ENCODE assay signal across 9 cellular contexts in genomic region chr17:45022288-45022648, GRCh38. TPM values are rescaled to one million over a fixed set of nuclear protein-coding genes. Genes with fewer than 3 reads are reported as not detected.
A peak's percentile ranks its signal among the peaks of the same experiment; 100 is the strongest.
DNase-seq lines count a peak whose midpoint lies in the region; FAIRE-seq and TF ChIP-seq lines count a peak whose summit lies in the region.
"Had no signal": no experiment of that assay in that cellular context is flagged by ENCODE, and none has a peak within 500 bp of the region (broad histone marks: within the 10 kb centered on the region; RNA-seq: fewer than 3 reads in every experiment).

No MANE protein-coding gene starts in this region.

- H3K9me3 ChIP-seq in BLaER1 (no peaks in the 10 kb centered on the region), duodenal mucosa (ENCODE audit: control insufficient read depth in 1 of 2, low read length in 2 of 2) (no peaks in the 10 kb centered on the region), ovary (no peaks in the 10 kb centered on the region)

- FAIRE-seq in RCC 7860 (lab: Jason Lieb, UNC): no peak
- FAIRE-seq: islet of Langerhans had no signal

- H4K20me1 ChIP-seq in BLaER1: peaks cover 53% of the 10 kb centered on the region

- H3K36me3 ChIP-seq in BLaER1 (peaks cover 36% of the 10 kb centered on the region), duodenal mucosa (ENCODE audit: control insufficient read depth in 1 of 2, insufficient read depth in 2 of 2, low read length in 2 of 2) (peaks cover 0 to 10% of the 10 kb centered on the region in 2 donors), ovary (no peaks in the 10 kb centered on the region)

- no peak for DNase-seq in ovary
- no peak for DNase-seq in NCI-H2107 treated with DMSO at 0.1 percent for 48 hours (lab: John Stamatoyannopoulos, UW; ENCODE audit: unreplicated experiment)
- DNase-seq in kidney glomerular epithelial cell (lab: John Stamatoyannopoulos, UW): no peak
- no peak for DNase-seq in NCI-H226
- no peak for DNase-seq in RCC 7860 (ENCODE audit: low spot score)

- intact Hi-C loops in ovary (cut with DNase I): loop anchor here (2.0 to 10.0 kb wide), 7 partner anchors 73 to 247 kb away; no protein-coding TSS in a partner anchor

- 41 to 52% (median 43%) methylated on average over 8 of the region's 8 CpGs for WGBS in ovary, 3 donors

- H3K4me1 ChIP-seq in BLaER1: peaks cover 26% of the 10 kb centered on the region
- peaks cover 13 to 28% of the 10 kb centered on the region in 2 donors for H3K4me1 ChIP-seq in duodenal mucosa (ENCODE audit: control insufficient read depth in 1 of 2, insufficient read depth in 2 of 2, low read length in 2 of 2)
- H3K4me1 ChIP-seq in ovary (ENCODE audit: insufficient read depth): peaks cover 9% of the 10 kb centered on the region

- H3K27me3 ChIP-seq in BLaER1 (peaks cover 57% of the 10 kb centered on the region), duodenal mucosa (ENCODE audit: control insufficient read depth in 1 of 2, insufficient read depth in 2 of 2, low read length in 2 of 2) (peaks cover 24 to 25% of the 10 kb centered on the region in 2 donors), ovary (no peaks in the 10 kb centered on the region)

- H3K4me3 ChIP-seq in BLaER1 (no peak overlapping the region), duodenal mucosa (ENCODE audit: low read depth in 1 of 2, low read length in 2 of 2) (no peak overlapping the region), ovary (no peak overlapping the region)

- TF ChIP-seq EP300 in ovary (IDR thresholded peaks at IDR 0.05): no peak

- H3K27ac ChIP-seq in BLaER1 (no peak overlapping the region), duodenal mucosa (ENCODE audit: low read depth, low read length) (no peak overlapping the region), ovary (peak overlapping the region; percentile 60 to 79)

- H3K9ac ChIP-seq in BLaER1 (no peak overlapping the region), duodenal mucosa (ENCODE audit: low read depth in 1 of 2, low read length in 2 of 2) (peak overlapping the region; percentile 52 to 76)

- peak overlapping the region; percentile 69 for H3K4me2 ChIP-seq in BLaER1

- TF ChIP-seq CTCF in LNCAP (IDR thresholded peaks at IDR 0.05) (0 out of 2 replicates have a peak, but pooled peaks have one; percentile 29), ovary (IDR thresholded peaks at IDR 0.05) (peak in 1 of 3 donors; percentile 15)

- TF ChIP-seq POLR2A in ovary (IDR thresholded peaks at IDR 0.05): no peak

RNA-seq across cellular contexts. Expression of gene DCAKD, which starts 29.2 kb away (rescaled TPM):
- total RNA-seq in ovary: 10 to 100 TPM; 30.9 to 62.3 (median 48.0) TPM
- polyA plus RNA-seq in ovary: 10 to 100 TPM; 19.8 to 27.0 TPM

RNA-seq across cellular contexts. Expression of gene NMT1, which starts 38.8 kb away (rescaled TPM):
- 10 to 100 TPM; 25.5 to 91.4 (median 79.3) TPM for total RNA-seq in ovary
- 10 to 100 TPM; 23.0 to 66.5 TPM for polyA plus RNA-seq in ovary

RNA-seq across cellular contexts. Expression of gene C1QL1, which starts 54.2 kb away (rescaled TPM):
- 1 to 10 TPM in 3 of 7 donors, under 1 TPM in 2, not detected in 2; 0.20 to 6.0 (median 1.1) TPM for total RNA-seq in ovary
- under 1 TPM in 1 of 2 donors, not detected in 1; 0.64 TPM for polyA plus RNA-seq in ovary

Comparison
In these comparisons a context has a peak if more than half of its experiments do, and no peak if none do; other contexts are left out.
1. H3K27ac ChIP-seq: peak in ovary (2 of 2); none in BLaER1 (single experiment) and duodenal mucosa (single experiment).